15 cellular contexts compared by ENCODE assay signal in genomic region chr14:97077687-97078086, GRCh38.
DNase-seq lines count a peak whose midpoint lies in the region; ATAC-seq and TF ChIP-seq lines count a peak whose summit lies in the region.
"Had no signal": no experiment of that assay in that cellular context is flagged by ENCODE, and none has a peak within 500 bp of the region (broad histone marks: within the 10 kb centered on the region; RNA-seq: fewer than 3 reads in every experiment).

No MANE protein-coding gene starts in this region.

- no peaks in the 10 kb centered on the region for H3K4me1 ChIP-seq in Caco-2
- H3K4me1 ChIP-seq: gastrocnemius medialis had no signal

- POLR2A ChIA-PET in activated CD8-positive, alpha-beta T cell treated with anti-CD3 and anti-CD28 coated beads for 36 hours (lab: Charles Lee): no interaction called here
- POLR2A ChIA-PET in Caco-2 (lab: Charles Lee): no interaction called here

- peaks cover 16% of the 10 kb centered on the region for H3K27me3 Mint-ChIP-seq in stimulated activated naive CD8-positive, alpha-beta T cell treated with anti-CD3 and anti-CD28 coated beads, Interleukin-15, amount 100 ng/mL, for 72 hours
- peaks cover 10% of the 10 kb centered on the region for H3K27me3 Mint-ChIP-seq in activated CD8-positive, alpha-beta T cell treated with anti-CD3 and anti-CD28 coated beads for 36 hours
- H3K27me3 Mint-ChIP-seq in Caco-2 (ENCODE audit: insufficient read depth, unreplicated experiment): peaks cover 10% of the 10 kb centered on the region

- peak in 1 of 2 donors; percentile 24 for DNase-seq in stimulated activated naive CD8-positive, alpha-beta T cell treated with anti-CD3 and anti-CD28 coated beads, Interleukin-15, amount 100 ng/mL, for 72 hours
- DNase-seq in stimulated activated naive CD8-positive, alpha-beta T cell treated with anti-CD3 and anti-CD28 coated beads, Interleukin-15, Interleukin-2, amounts not matched to agents 100 U/mL and 50 U/mL, for 24 hours: no peak
- peak; percentile 13 for DNase-seq in activated CD8-positive, alpha-beta T cell treated with anti-CD3 and anti-CD28 coated beads for 36 hours
- DNase-seq in Caco-2 (no peak), CD1c-positive myeloid dendritic cell (ENCODE audit: extremely low spot score) (no peak)
- DNase-seq in effector CD4-positive, alpha-beta T cell: no peak
- DNase-seq: activated naive CD4-positive, alpha-beta T cell treated with anti-CD3 and anti-CD28 coated beads for 36 hours; DMS 273 treated with DMSO at 0.1 percent for 48 hours; NCI-H2029; NCI-H82 had no signal

- TF ChIP-seq CTCF in activated CD8-positive, alpha-beta T cell treated with anti-CD3 and anti-CD28 coated beads for 36 hours (IDR thresholded peaks at IDR 0.05): no peak
- TF ChIP-seq CTCF in Caco-2 (IDR thresholded peaks at IDR 0.05; ENCODE audit: insufficient read depth in 1 of 2, low read depth in 1 of 2, low read length in 1 of 2, severe bottlenecking in 1 of 2, unreplicated experiment in 1 of 2): no peak

- peaks cover 27% of the 10 kb centered on the region for H3K4me1 Mint-ChIP-seq in stimulated activated naive CD8-positive, alpha-beta T cell treated with anti-CD3 and anti-CD28 coated beads, Interleukin-15, amount 100 ng/mL, for 72 hours
- peaks cover 20% of the 10 kb centered on the region for H3K4me1 Mint-ChIP-seq in activated CD8-positive, alpha-beta T cell treated with anti-CD3 and anti-CD28 coated beads for 36 hours (ENCODE audit: low read depth)
- no peaks in the 10 kb centered on the region for H3K4me1 Mint-ChIP-seq in Caco-2 (ENCODE audit: low read depth, unreplicated experiment)

- no peaks in the 10 kb centered on the region for H3K36me3 ChIP-seq in Caco-2 (ENCODE audit: control insufficient read depth, insufficient read depth, low read length)
- H3K36me3 ChIP-seq: cardiac muscle cell, gastrocnemius medialis had no signal

- H3K4me3 Mint-ChIP-seq in stimulated activated naive CD8-positive, alpha-beta T cell treated with anti-CD3 and anti-CD28 coated beads, Interleukin-15, amount 100 ng/mL, for 72 hours: peak overlapping the region in 1 of 2 donors; percentile 19
- no peak overlapping the region for H3K4me3 Mint-ChIP-seq in activated CD8-positive, alpha-beta T cell treated with anti-CD3 and anti-CD28 coated beads for 36 hours
- no peak overlapping the region for H3K4me3 Mint-ChIP-seq in Caco-2 (ENCODE audit: unreplicated experiment)
- H3K4me3 Mint-ChIP-seq: activated naive CD4-positive, alpha-beta T cell treated with anti-CD3 and anti-CD28 coated beads for 36 hours; mesothelial cell of epicardium had no signal

- no peaks in the 10 kb centered on the region for H3K27me3 ChIP-seq in Caco-2 (replicated peaks; ENCODE audit: control insufficient read depth, insufficient read depth, low read length)
- H3K27me3 ChIP-seq: cardiac muscle cell, gastrocnemius medialis had no signal

- peak overlapping the region; percentile 91 to 95 for H3K27ac Mint-ChIP-seq in stimulated activated naive CD8-positive, alpha-beta T cell treated with anti-CD3 and anti-CD28 coated beads, Interleukin-15, amount 100 ng/mL, for 72 hours
- no peak overlapping the region for H3K27ac Mint-ChIP-seq in activated CD8-positive, alpha-beta T cell treated with anti-CD3 and anti-CD28 coated beads for 36 hours
- no peak overlapping the region for H3K27ac Mint-ChIP-seq in Caco-2 (ENCODE audit: unreplicated experiment)
- H3K27ac Mint-ChIP-seq: activated naive CD4-positive, alpha-beta T cell treated with anti-CD3 and anti-CD28 coated beads for 36 hours had no signal

- H3K4me3 ChIP-seq in Caco-2 (ENCODE audit: low read depth, low read length): no peak overlapping the region
- H3K4me3 ChIP-seq: cardiac muscle cell, gastrocnemius medialis had no signal

- intact Hi-C loops in activated CD8-positive, alpha-beta T cell treated with anti-CD3 and anti-CD28 coated beads for 36 hours (cut with micrococcal nuclease): no loop called here
- intact Hi-C loops in Caco-2 (cut with micrococcal nuclease; ENCODE audit: unreplicated experiment): no loop called here

- ATAC-seq in stimulated activated naive CD8-positive, alpha-beta T cell treated with anti-CD3 and anti-CD28 coated beads, Interleukin-15, amount 100 ng/mL, for 72 hours: peak; percentile 64
- no peak for ATAC-seq in stimulated activated naive CD8-positive, alpha-beta T cell treated with anti-CD3 and anti-CD28 coated beads, Interleukin-15, Interleukin-2, amounts not matched to agents 100 U/mL and 50 U/mL, for 24 hours
- ATAC-seq in HG02938 (IDR thresholded peaks at IDR 0.05; ENCODE audit: unreplicated experiment) (peak; percentile 31), GM21786 (IDR thresholded peaks at IDR 0.05; ENCODE audit: unreplicated experiment) (no peak)
- no peak for ATAC-seq in activated CD8-positive, alpha-beta T cell treated with anti-CD3 and anti-CD28 coated beads for 36 hours

- no peaks in the 10 kb centered on the region for H3K9me3 ChIP-seq in Caco-2
- H3K9me3 ChIP-seq: gastrocnemius medialis had no signal

- CTCF ChIA-PET in activated CD8-positive, alpha-beta T cell treated with anti-CD3 and anti-CD28 coated beads for 36 hours (lab: Charles Lee): no interaction called here
- CTCF ChIA-PET in Caco-2 (lab: Charles Lee): no interaction called here

- no peaks in the 10 kb centered on the region for H3K36me3 Mint-ChIP-seq in activated CD8-positive, alpha-beta T cell treated with anti-CD3 and anti-CD28 coated beads for 36 hours (ENCODE audit: low read depth)
- no peaks in the 10 kb centered on the region for H3K36me3 Mint-ChIP-seq in Caco-2 (ENCODE audit: insufficient read depth, unreplicated experiment)
- H3K36me3 Mint-ChIP-seq: mesothelial cell of epicardium had no signal

- H3K9me3 Mint-ChIP-seq in stimulated activated naive CD8-positive, alpha-beta T cell treated with anti-CD3 and anti-CD28 coated beads, Interleukin-15, amount 100 ng/mL, for 72 hours: peaks cover 3 to 4% of the 10 kb centered on the region in 2 donors
- H3K9me3 Mint-ChIP-seq in activated CD8-positive, alpha-beta T cell treated with anti-CD3 and anti-CD28 coated beads for 36 hours: no peaks in the 10 kb centered on the region
- no peaks in the 10 kb centered on the region for H3K9me3 Mint-ChIP-seq in Caco-2 (ENCODE audit: unreplicated experiment)
- H3K9me3 Mint-ChIP-seq: activated naive CD4-positive, alpha-beta T cell treated with anti-CD3 and anti-CD28 coated beads for 36 hours had no signal

- no TSS peak for BruUV-seq in Caco-2 (replicated peaks; lab: Mats Ljungman, UMichigan)

Comparison
In these comparisons a context has a peak if more than half of its experiments do, and no peak if none do; other contexts are left out.
1. ATAC-seq: peak in stimulated activated naive CD8-positive, alpha-beta T cell treated with anti-CD3 and anti-CD28 coated beads, Interleukin-15, amount 100 ng/mL, for 72 hours (single experiment) and HG02938 (single experiment); none in stimulated activated naive CD8-positive, alpha-beta T cell treated with anti-CD3 and anti-CD28 coated beads, Interleukin-15, Interleukin-2, amounts not matched to agents 100 U/mL and 50 U/mL, for 24 hours (single experiment), activated CD8-positive, alpha-beta T cell treated with anti-CD3 and anti-CD28 coated beads for 36 hours (single experiment) and GM21786 (single experiment).
2. H3K27ac Mint-ChIP-seq: peak in stimulated activated naive CD8-positive, alpha-beta T cell treated with anti-CD3 and anti-CD28 coated beads, Interleukin-15, amount 100 ng/mL, for 72 hours (2 of 2); none in activated CD8-positive, alpha-beta T cell treated with anti-CD3 and anti-CD28 coated beads for 36 hours (single experiment) and Caco-2 (single experiment).